ENCODE assay signal across 10 cellular contexts in the genomic region with DNA sequence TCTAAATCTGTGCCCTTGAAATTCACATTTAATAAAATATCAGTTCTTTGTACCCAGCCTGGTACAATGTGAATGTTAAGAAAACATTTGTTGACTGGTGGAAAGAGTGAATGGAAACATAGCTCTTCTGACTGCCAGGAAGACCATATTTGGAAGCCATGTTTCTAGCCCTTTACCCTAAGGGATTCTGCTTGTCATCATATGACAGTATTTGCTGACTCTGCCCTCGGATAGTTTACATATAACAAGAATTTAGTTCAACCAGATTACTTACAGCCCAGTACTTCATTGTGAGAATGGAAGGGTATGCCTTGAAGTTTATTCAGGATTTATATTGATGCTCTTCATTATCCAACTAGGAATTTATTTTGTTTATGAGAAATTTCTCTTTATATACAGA. TPM values are rescaled to one million over a fixed set of nuclear protein-coding genes. Genes with fewer than 3 reads are reported as not detected.
"Had no signal": no experiment of that assay in that cellular context is flagged by ENCODE, and none has a peak within 500 bp of the region (broad histone marks: within the 10 kb centered on the region; RNA-seq: fewer than 3 reads in every experiment).

No MANE protein-coding gene starts in this region.

- H3K27ac ChIP-seq: GM23248, HL-60 had no signal

- H3K9ac ChIP-seq: GM23248 had no signal

- H2AFZ ChIP-seq: GM23248 had no signal

- FAIRE-seq: HepG2 had no signal

- H3K4me3 ChIP-seq: GM23248 had no signal

- DNase-seq: GM23248, GOT3, H9, HFFc6, KBM-7 had no signal

RNA-seq across cellular contexts. Expression of a gene that starts 13.8 kb away (rescaled TPM):
- total RNA-seq: HepG2 had no signal
- polyA plus RNA-seq: HepG2, IgD-negative memory B cell had no signal

RNA-seq across cellular contexts. Expression of a gene that starts 48.4 kb away (rescaled TPM):
- total RNA-seq: GM23248, H4, H9, HepG2, HFFc6, HT1080 had no signal
- polyA plus RNA-seq: GM23248, HepG2, IgD-negative memory B cell had no signal
